ENCODE assay signal across 1 cellular context in genomic region chr2:102318437-102318836, GRCh38.
TF ChIP-seq lines count a peak whose summit lies in the region.

No MANE protein-coding gene starts in this region.

TF ChIP-seq in HCT116, 20 proteins besides CTCF, POLR2A, EP300 and RAD21 (continued from another document):
- TF ChIP-seq MAX (IDR thresholded peaks at IDR 0.05) = no peak
